In genomic region chr16:73000907-73001521, GRCh38 we compare ENCODE assay signal across 17 cellular contexts. TPM values are rescaled to one million over a fixed set of nuclear protein-coding genes. Genes with fewer than 3 reads are reported as not detected.
DNase-seq lines count a peak whose midpoint lies in the region; ATAC-seq and TF ChIP-seq lines count a peak whose summit lies in the region.
"Had no signal": no experiment of that assay in that cellular context is flagged by ENCODE, and none has a peak within 500 bp of the region (broad histone marks: within the 10 kb centered on the region; RNA-seq: fewer than 3 reads in every experiment).

No MANE protein-coding gene starts in this region.

- dilution Hi-C loops in mammary epithelial cell (cut with HindIII; ENCODE audit: low sequenced_read_pairs) = no loop called here

- peaks cover 42% of the 10 kb centered on the region for H3K79me2 ChIP-seq in mammary epithelial cell (ENCODE audit: insufficient read depth, low read length)

- no peaks in the 10 kb centered on the region for H4K20me1 ChIP-seq in mammary epithelial cell (ENCODE audit: insufficient read depth, low read length)

- H3K9me3 Mint-ChIP-seq in HFFc6 (peaks cover 18% of the 10 kb centered on the region), nephron progenitor cell (peaks cover 33% of the 10 kb centered on the region)

- H3K9ac ChIP-seq in mammary epithelial cell (ENCODE audit: insufficient read depth, low read length) (no peak overlapping the region), stomach smooth muscle (ENCODE audit: low read length in 2 of 2) (no peak overlapping the region)

- in situ Hi-C loops in mammary epithelial cell (cut with MboI; ENCODE audit: low sequenced_read_pairs in 2 of 2) = no loop called here

- H3K27ac Mint-ChIP-seq in HFFc6 = peak overlapping the region; percentile 75
- peak overlapping the region; percentile 49 for H3K27ac Mint-ChIP-seq in nephron progenitor cell

- H3K36me3 Mint-ChIP-seq in HFFc6 (ENCODE audit: low read depth) = peaks cover 36% of the 10 kb centered on the region
- H3K36me3 Mint-ChIP-seq in nephron progenitor cell (ENCODE audit: low read depth) = peaks cover 45% of the 10 kb centered on the region

- CTCF ChIA-PET in mammary epithelial cell (lab: Charles Lee; ENCODE audit: low non-redundant PET) = no interaction called here

- H3K9me3 ChIP-seq in mammary epithelial cell (replicated peaks; ENCODE audit: insufficient read depth, low read length) (peaks cover 5% of the 10 kb centered on the region), stomach smooth muscle (ENCODE audit: control insufficient read depth in 2 of 2, low read length in 2 of 2) (peaks cover 3 to 6% of the 10 kb centered on the region in 2 donors)

- H2AFZ ChIP-seq in mammary epithelial cell (ENCODE audit: low read depth, low read length) = peak overlapping the region; percentile 71

- H3K4me3 Mint-ChIP-seq in HFFc6 (no peak overlapping the region), nephron progenitor cell (no peak overlapping the region)

- no peak overlapping the region for H3K4me3 ChIP-seq in mammary epithelial cell (replicated peaks in 1 of 3; ENCODE audit: insufficient read depth in 1 of 3, low read depth in 2 of 3, low read length in 3 of 3)
- peak overlapping the region in 1 of 2 donors; percentile 29 for H3K4me3 ChIP-seq in stomach smooth muscle (ENCODE audit: low read length in 2 of 2)
- H3K4me3 ChIP-seq: K562 had no signal

- H3K27ac ChIP-seq in mammary epithelial cell (ENCODE audit: insufficient read depth, low read depth, low read length) (peak overlapping the region; percentile 37), stomach smooth muscle (ENCODE audit: low read length) (peak overlapping the region; percentile 11)

- no TSS peak for BruUV-seq in mammary epithelial cell (replicated peaks; lab: Mats Ljungman, UMichigan)

- no peaks in the 10 kb centered on the region for H3K36me3 ChIP-seq in mammary epithelial cell (ENCODE audit: insufficient read depth, low read length)
- H3K36me3 ChIP-seq in stomach smooth muscle (ENCODE audit: control insufficient read depth in 2 of 2, insufficient read depth in 2 of 2, low read length in 2 of 2) = no peaks in the 10 kb centered on the region
- H3K36me3 ChIP-seq: esophagus squamous epithelium had no signal

- H3K4me2 ChIP-seq in mammary epithelial cell (ENCODE audit: insufficient read depth, low read depth, low read length) = peak overlapping the region; percentile 64

- DNase-seq in HFFc6 (no peak), mammary epithelial cell (no peak), nephron progenitor cell (no peak), cerebellar cortex (ENCODE audit: low spot score) (no peak), NCI-H748 (lab: John Stamatoyannopoulos, UW; ENCODE audit: unreplicated experiment) (no peak)
- DNase-seq: activated effector memory CD4-positive, alpha-beta T cell treated with anti-CD3 and anti-CD28 coated beads, Interleukin-2, amount 50 U/mL, for 16 hours; esophagus squamous epithelium; NCI-H1105; SHP77 treated with DMSO at 0.1 percent for 48 hours; stimulated activated CD4-positive, alpha-beta T cell treated with anti-CD3 and anti-CD28 coated beads, Interleukin-4, amount 100 ng/mL, for 4 hours; T-helper 2 cell had no signal

- H3K27me3 ChIP-seq in mammary epithelial cell (ENCODE audit: insufficient read depth, low read length) (no peaks in the 10 kb centered on the region), stomach smooth muscle (ENCODE audit: control insufficient read depth in 1 of 2, insufficient read depth in 2 of 2, low read length in 2 of 2) (no peaks in the 10 kb centered on the region)
- H3K27me3 ChIP-seq: dorsolateral prefrontal cortex, esophagus squamous epithelium had no signal

- TF ChIP-seq CTCF in HFFc6 (IDR thresholded peaks at IDR 0.05) (no peak), mammary epithelial cell (conservative IDR thresholded peaks at IDR 0.05 in 1 of 2, IDR thresholded peaks at IDR 0.05 in 1 of 2; ENCODE audit: extremely low read depth in 1 of 2, insufficient read depth in 1 of 2, low read depth in 1 of 2, low read length in 2 of 2) (no peak), nephron progenitor cell (IDR thresholded peaks at IDR 0.05) (no peak)

- H3K27me3 Mint-ChIP-seq in HFFc6 (ENCODE audit: insufficient read depth) (no peaks in the 10 kb centered on the region; the same call in none of the 2 replicates), nephron progenitor cell (ENCODE audit: low read depth, poor library complexity) (peaks cover 5% of the 10 kb centered on the region)

- intact Hi-C loops in mammary epithelial cell (cut with micrococcal nuclease) = no loop called here

- 83% methylated on average over 7 of the region's 7 CpGs for WGBS in mammary epithelial cell (ENCODE audit: low coverage, missing lambda C conversion rate)

- H3K4me1 ChIP-seq in mammary epithelial cell (ENCODE audit: insufficient read depth, low read length) (peaks cover 26% of the 10 kb centered on the region), stomach smooth muscle (ENCODE audit: control insufficient read depth, insufficient read depth, low read length) (peaks cover 29% of the 10 kb centered on the region)

- ATAC-seq in GM18498 (IDR thresholded peaks at IDR 0.05; ENCODE audit: unreplicated experiment) (no peak), GM19455 (IDR thresholded peaks at IDR 0.05; ENCODE audit: unreplicated experiment) (no peak)
- ATAC-seq: activated CD4-positive, CD25-positive, alpha-beta regulatory T cell treated with anti-CD3 and anti-CD28 coated beads, Interleukin-2, amount 50 U/mL, for 24 hours; K562 had no signal

- peaks cover 70% of the 10 kb centered on the region for H3K4me1 Mint-ChIP-seq in HFFc6 (ENCODE audit: low read depth)
- peaks cover 36% of the 10 kb centered on the region for H3K4me1 Mint-ChIP-seq in nephron progenitor cell

RNA-seq across cellular contexts. Expression of gene ZFHX3, which starts 46.9 kb away (rescaled TPM):
- 10 to 100 TPM; 14.5 to 25.8 (median 15.8) TPM for total RNA-seq in HFFc6 (2021; fragmentation: NEBNext Ultra II Directional; extraction: Animal tissue kit (Norgen Biotek cat#: 25700))
- total RNA-seq in mammary epithelial cell = 10 to 100 TPM in 1 of 2 donors, 1 to 10 TPM in 1; 6.7 to 11.3 TPM
- 1.5 TPM for polyA plus RNA-seq in mammary epithelial cell
- 11.4 TPM for polyA minus RNA-seq in mammary epithelial cell
